In genomic region chr19:41427647-41428480, GRCh38 we compare ENCODE assay signal across 1 cellular context.
A peak's percentile ranks its signal among the peaks of the same experiment; 100 is the strongest.
TF ChIP-seq lines count a peak whose summit lies in the region.

No MANE protein-coding gene starts in this region.

TF ChIP-seq in GM12878, 131 proteins besides CTCF, POLR2A, EP300 and RAD21:
- 0 out of 3 replicates have a peak, but pooled peaks have one; percentile 18 for TF ChIP-seq POU2F2 (IDR thresholded peaks at IDR 0.05; ENCODE audit: borderline replicate concordance, low read depth, low read length)
- no peak for TF ChIP-seq BRCA1 (IDR thresholded peaks at IDR 0.05; ENCODE audit: low read depth, low read length)
- TF ChIP-seq HDGF (IDR thresholded peaks at IDR 0.05), result peak; percentile 86
- no peak for TF ChIP-seq BCL3 (IDR thresholded peaks at IDR 0.05; ENCODE audit: borderline replicate concordance, insufficient read depth, low read depth, low read length, poor library complexity, severe bottlenecking)
- TF ChIP-seq ZNF622 (IDR thresholded peaks at IDR 0.05), result no peak
- TF ChIP-seq E4F1 (IDR thresholded peaks at IDR 0.05; ENCODE audit: borderline replicate concordance, partially characterized antibody), result peak; percentile 14
- TF ChIP-seq TCF3 (IDR thresholded peaks at IDR 0.05; ENCODE audit: borderline replicate concordance, insufficient read depth, low read depth, low read length), result no peak
- peak; percentile 56 for TF ChIP-seq NBN (IDR thresholded peaks at IDR 0.05)
- 0 out of 2 replicates have a peak, but pooled peaks have one; percentile 13 for TF ChIP-seq IKZF1 (conservative IDR thresholded peaks at IDR 0.05)
- no peak for TF ChIP-seq NR2C2 (IDR thresholded peaks at IDR 0.05; ENCODE audit: borderline replicate concordance, control insufficient read depth, insufficient read length, low read depth)
- TF ChIP-seq, protein P1, sequence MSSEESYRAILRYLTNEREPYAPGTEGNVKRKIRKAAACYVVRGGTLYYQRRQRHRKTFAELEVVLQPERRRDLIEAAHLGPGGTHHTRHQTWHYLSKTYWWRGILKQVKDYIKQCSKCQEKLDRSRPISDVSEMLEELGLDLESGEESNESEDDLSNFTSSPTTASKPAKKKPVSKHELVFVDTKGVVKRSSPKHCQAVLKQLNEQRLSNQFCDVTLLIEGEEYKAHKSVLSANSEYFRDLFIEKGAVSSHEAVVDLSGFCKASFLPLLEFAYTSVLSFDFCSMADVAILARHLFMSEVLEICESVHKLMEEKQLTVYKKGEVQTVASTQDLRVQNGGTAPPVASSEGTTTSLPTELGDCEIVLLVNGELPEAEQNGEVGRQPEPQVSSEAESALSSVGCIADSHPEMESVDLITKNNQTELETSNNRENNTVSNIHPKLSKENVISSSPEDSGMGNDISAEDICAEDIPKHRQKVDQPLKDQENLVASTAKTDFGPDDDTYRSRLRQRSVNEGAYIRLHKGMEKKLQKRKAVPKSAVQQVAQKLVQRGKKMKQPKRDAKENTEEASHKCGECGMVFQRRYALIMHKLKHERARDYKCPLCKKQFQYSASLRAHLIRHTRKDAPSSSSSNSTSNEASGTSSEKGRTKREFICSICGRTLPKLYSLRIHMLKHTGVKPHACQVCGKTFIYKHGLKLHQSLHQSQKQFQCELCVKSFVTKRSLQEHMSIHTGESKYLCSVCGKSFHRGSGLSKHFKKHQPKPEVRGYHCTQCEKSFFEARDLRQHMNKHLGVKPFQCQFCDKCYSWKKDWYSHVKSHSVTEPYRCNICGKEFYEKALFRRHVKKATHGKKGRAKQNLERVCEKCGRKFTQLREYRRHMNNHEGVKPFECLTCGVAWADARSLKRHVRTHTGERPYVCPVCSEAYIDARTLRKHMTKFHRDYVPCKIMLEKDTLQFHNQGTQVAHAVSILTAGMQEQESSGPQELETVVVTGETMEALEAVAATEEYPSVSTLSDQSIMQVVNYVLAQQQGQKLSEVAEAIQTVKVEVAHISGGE (CRISPR knock-in tag; IDR thresholded peaks at IDR 0.05), result no peak
- no peak for TF ChIP-seq FOXK2 (IDR thresholded peaks at IDR 0.05)
- no peak for TF ChIP-seq MTA3 (IDR thresholded peaks at IDR 0.05; ENCODE audit: borderline replicate concordance, low read length)
- TF ChIP-seq, protein P2, sequence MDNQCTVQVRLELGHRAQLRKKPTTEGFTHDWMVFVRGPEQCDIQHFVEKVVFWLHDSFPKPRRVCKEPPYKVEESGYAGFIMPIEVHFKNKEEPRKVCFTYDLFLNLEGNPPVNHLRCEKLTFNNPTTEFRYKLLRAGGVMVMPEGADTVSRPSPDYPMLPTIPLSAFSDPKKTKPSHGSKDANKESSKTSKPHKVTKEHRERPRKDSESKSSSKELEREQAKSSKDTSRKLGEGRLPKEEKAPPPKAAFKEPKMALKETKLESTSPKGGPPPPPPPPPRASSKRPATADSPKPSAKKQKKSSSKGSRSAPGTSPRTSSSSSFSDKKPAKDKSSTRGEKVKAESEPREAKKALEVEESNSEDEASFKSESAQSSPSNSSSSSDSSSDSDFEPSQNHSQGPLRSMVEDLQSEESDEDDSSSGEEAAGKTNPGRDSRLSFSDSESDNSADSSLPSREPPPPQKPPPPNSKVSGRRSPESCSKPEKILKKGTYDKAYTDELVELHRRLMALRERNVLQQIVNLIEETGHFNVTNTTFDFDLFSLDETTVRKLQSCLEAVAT (IDR thresholded peaks at IDR 0.05), result peak; percentile 56; the same call in 1 of the 2 replicates
